23 cellular contexts compared by ENCODE assay signal in the genomic region with DNA sequence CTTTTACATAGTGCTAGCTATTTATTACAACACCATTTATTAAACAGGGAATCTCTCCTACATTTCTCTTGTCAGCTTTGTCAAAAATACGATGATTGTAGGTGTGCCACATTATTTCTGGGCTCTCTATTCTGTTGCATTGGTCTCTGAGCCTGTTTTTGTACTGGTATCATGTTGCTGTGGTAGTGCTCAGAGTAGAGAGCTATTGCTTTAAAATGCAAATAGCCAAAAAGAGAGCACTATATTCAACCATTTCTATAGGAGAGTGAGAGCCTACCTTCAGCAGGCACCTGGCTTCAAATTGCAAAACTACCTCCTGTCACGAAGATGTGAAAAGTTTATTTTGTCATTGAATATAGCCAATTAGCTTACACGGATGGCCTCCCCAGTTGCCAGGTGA. TPM values are rescaled to one million over a fixed set of nuclear protein-coding genes. Genes with fewer than 3 reads are reported as not detected.
A peak's percentile ranks its signal among the peaks of the same experiment; 100 is the strongest.
DNase-seq lines count a peak whose midpoint lies in the region; ATAC-seq, FAIRE-seq and TF ChIP-seq lines count a peak whose summit lies in the region.
"Had no signal": no experiment of that assay in that cellular context is flagged by ENCODE, and none has a peak within 500 bp of the region (broad histone marks: within the 10 kb centered on the region; RNA-seq: fewer than 3 reads in every experiment).

No MANE protein-coding gene starts in this region.

- no peak for FAIRE-seq in RCC 7860 (lab: Jason Lieb, UNC)
- FAIRE-seq: GM12891, GM18507 had no signal

- TF ChIP-seq EP300 in suprapubic skin (IDR thresholded peaks at IDR 0.05), result no peak

- H3K27ac ChIP-seq in suprapubic skin, result no peak overlapping the region
- H3K27ac ChIP-seq: BLaER1 had no signal

- no peak for DNase-seq in natural killer cell
- DNase-seq in natural killer cell treated with Interleukin-12 subunit alpha and Interleukin-12 subunit beta and Interleukin-15 and Interleukin-18, amount 100 ng/mL, for 72 hours (ENCODE audit: low spot score), result no peak
- no peak for DNase-seq in T-helper 17 cell
- no peak for DNase-seq in memory B cell (ENCODE audit: low spot score in 2 of 2)
- DNase-seq in SW480 (ENCODE audit: low spot score), result no peak
- no peak for DNase-seq in suprapubic skin (ENCODE audit: low spot score in 2 of 2)
- DNase-seq in RCC 7860 (ENCODE audit: low spot score), result no peak
- DNase-seq: 8988T; CD8-positive, alpha-beta memory T cell; DMS79 treated with DMSO at 0.1 percent for 48 hours; GDM1; GOT3; NCI-H1930; NCI-H2171 treated with DMSO at 0.1 percent for 48 hours; NCI-H446 treated with DMSO at 0.1 percent for 48 hours; NCI-H748 treated with DMSO at 0.1 percent for 48 hours; T-cell had no signal

- H3K27ac Mint-ChIP-seq in natural killer cell, result peak overlapping the region in 1 of 2 donors; percentile 60
- no peak overlapping the region for H3K27ac Mint-ChIP-seq in natural killer cell treated with Interleukin-12 subunit alpha and Interleukin-12 subunit beta and Interleukin-15 and Interleukin-18, amount 100 ng/mL, for 72 hours
- H3K27ac Mint-ChIP-seq in T-helper 17 cell, result peak overlapping the region; percentile 86
- H3K27ac Mint-ChIP-seq in memory B cell, result peak overlapping the region; percentile 82

- no peaks in the 10 kb centered on the region for H3K27me3 Mint-ChIP-seq in natural killer cell (ENCODE audit: low read depth in 2 of 2)
- no peaks in the 10 kb centered on the region for H3K27me3 Mint-ChIP-seq in natural killer cell treated with Interleukin-12 subunit alpha and Interleukin-12 subunit beta and Interleukin-15 and Interleukin-18, amount 100 ng/mL, for 72 hours
- no peaks in the 10 kb centered on the region for H3K27me3 Mint-ChIP-seq in T-helper 17 cell
- no peaks in the 10 kb centered on the region for H3K27me3 Mint-ChIP-seq in memory B cell
- H3K27me3 Mint-ChIP-seq: CD8-positive, alpha-beta memory T cell; T-cell had no signal

- no peak for TF ChIP-seq POLR2A in suprapubic skin (IDR thresholded peaks at IDR 0.05)

- H3K9me3 ChIP-seq in T-helper 17 cell (ENCODE audit: control insufficient read depth, low read length, poor library complexity, severe bottlenecking) (no peaks in the 10 kb centered on the region), suprapubic skin (no peaks in the 10 kb centered on the region)

- no peak overlapping the region for H3K4me3 ChIP-seq in suprapubic skin
- H3K4me3 ChIP-seq: BLaER1 had no signal

- H3K36me3 Mint-ChIP-seq in natural killer cell (no peaks in the 10 kb centered on the region), T-helper 17 cell (ENCODE audit: low read depth) (peaks cover 11% of the 10 kb centered on the region), memory B cell (peaks cover 42% of the 10 kb centered on the region)
- H3K36me3 Mint-ChIP-seq in natural killer cell treated with Interleukin-12 subunit alpha and Interleukin-12 subunit beta and Interleukin-15 and Interleukin-18, amount 100 ng/mL, for 72 hours, result peaks cover 7% of the 10 kb centered on the region

- H3K4me1 Mint-ChIP-seq in natural killer cell (peaks cover 85 to 89% of the 10 kb centered on the region in 2 donors), T-helper 17 cell (peaks cover 68% of the 10 kb centered on the region), memory B cell (peaks cover 70% of the 10 kb centered on the region)
- H3K4me1 Mint-ChIP-seq in natural killer cell treated with Interleukin-12 subunit alpha and Interleukin-12 subunit beta and Interleukin-15 and Interleukin-18, amount 100 ng/mL, for 72 hours (ENCODE audit: low read depth in 2 of 2), result peaks cover 63 to 64% of the 10 kb centered on the region in 2 donors

- 93% methylated on average over 3 of the region's 3 CpGs for WGBS in suprapubic skin

- no peak for TF ChIP-seq CTCF in natural killer cell (IDR thresholded peaks at IDR 0.05)
- TF ChIP-seq CTCF in suprapubic skin (IDR thresholded peaks at IDR 0.05), result no peak

- no peak for ATAC-seq in natural killer cell
- no peak for ATAC-seq in natural killer cell treated with Interleukin-12 subunit alpha and Interleukin-12 subunit beta and Interleukin-15 and Interleukin-18, amount 100 ng/mL, for 72 hours
- no peak for ATAC-seq in T-helper 17 cell
- ATAC-seq in memory B cell (ENCODE audit: low read depth), result no peak
- no peak for ATAC-seq in GM18861 (IDR thresholded peaks at IDR 0.05; ENCODE audit: unreplicated experiment)
- ATAC-seq: Panc1, Right ventricle myocardium inferior, T-cell had no signal

- no peaks in the 10 kb centered on the region for H3K27me3 ChIP-seq in suprapubic skin
- H3K27me3 ChIP-seq: BLaER1 had no signal

- peak overlapping the region; percentile 30 for H3K4me3 Mint-ChIP-seq in natural killer cell
- H3K4me3 Mint-ChIP-seq in natural killer cell treated with Interleukin-12 subunit alpha and Interleukin-12 subunit beta and Interleukin-15 and Interleukin-18, amount 100 ng/mL, for 72 hours, result no peak overlapping the region
- no peak overlapping the region for H3K4me3 Mint-ChIP-seq in T-helper 17 cell
- H3K4me3 Mint-ChIP-seq in memory B cell, result peak overlapping the region; percentile 54

- H3K9me3 Mint-ChIP-seq in natural killer cell (no peaks in the 10 kb centered on the region), memory B cell (no peaks in the 10 kb centered on the region)
- no peaks in the 10 kb centered on the region for H3K9me3 Mint-ChIP-seq in natural killer cell treated with Interleukin-12 subunit alpha and Interleukin-12 subunit beta and Interleukin-15 and Interleukin-18, amount 100 ng/mL, for 72 hours
- H3K9me3 Mint-ChIP-seq: CD8-positive, alpha-beta memory T cell; T-cell had no signal

- H3K4me1 ChIP-seq in suprapubic skin, result peaks cover 3% of the 10 kb centered on the region
- H3K4me1 ChIP-seq: BLaER1 had no signal

- H3K36me3 ChIP-seq in suprapubic skin, result no peaks in the 10 kb centered on the region

- intact Hi-C loops in natural killer cell (cut with micrococcal nuclease), result no loop called here

RNA-seq across cellular contexts. Expression of a gene that starts 8.1 kb away (rescaled TPM):
- total RNA-seq in natural killer cell, result 10 to 100 TPM; 28.5 to 35.0 (median 33.7) TPM
- total RNA-seq in natural killer cell treated with Interleukin-12 subunit alpha and Interleukin-12 subunit beta and Interleukin-15 and Interleukin-18, amount 100 ng/mL, for 72 hours, result 10 to 100 TPM; 16.0 to 18.0 TPM
- 10 to 100 TPM; 18.9 to 24.4 TPM for total RNA-seq in T-helper 17 cell
- total RNA-seq in suprapubic skin, result 10 to 100 TPM in 1 of 4 donors, 1 to 10 TPM in 3; 5.7 to 11.7 (median 9.3) TPM

Comparison
In these comparisons a context has a peak if more than half of its experiments do, and no peak if none do; other contexts are left out.
1. H3K4me3 Mint-ChIP-seq: peak in natural killer cell (single experiment) and memory B cell (single experiment); none in natural killer cell treated with Interleukin-12 subunit alpha and Interleukin-12 subunit beta and Interleukin-15 and Interleukin-18, amount 100 ng/mL, for 72 hours (single experiment) and T-helper 17 cell (single experiment).
2. H3K27ac Mint-ChIP-seq: peak in T-helper 17 cell (single experiment) and memory B cell (single experiment); none in natural killer cell treated with Interleukin-12 subunit alpha and Interleukin-12 subunit beta and Interleukin-15 and Interleukin-18, amount 100 ng/mL, for 72 hours (0 of 2).